ENCODE assay signal across 1 cellular context in genomic region chr13:101626925-101627555, GRCh38.
TF ChIP-seq lines count a peak whose summit lies in the region.

No MANE protein-coding gene starts in this region.

TF ChIP-seq in GM12878, 131 proteins besides CTCF, POLR2A, EP300 and RAD21 (continued from another document):
- TF ChIP-seq SKIL (IDR thresholded peaks at IDR 0.05; ENCODE audit: low read depth, poor library complexity, severe bottlenecking), result peak; percentile 74
- no peak for TF ChIP-seq NKRF (conservative IDR thresholded peaks at IDR 0.05)
- TF ChIP-seq HDGF (IDR thresholded peaks at IDR 0.05), result no peak
- TF ChIP-seq GABPA (IDR thresholded peaks at IDR 0.05; ENCODE audit: low read depth), result peak; percentile 48; the same call in 1 of the 2 replicates
- TF ChIP-seq NR2F1 (conservative IDR thresholded peaks at IDR 0.05), result peak; percentile 53
- TF ChIP-seq CUX1 (IDR thresholded peaks at IDR 0.05; ENCODE audit: insufficient replicate concordance, low read depth, low read length), result no peak
- no peak for TF ChIP-seq KLF5 (IDR thresholded peaks at IDR 0.05; ENCODE audit: partially characterized antibody)
- no peak for TF ChIP-seq NFXL1 (IDR thresholded peaks at IDR 0.05; ENCODE audit: borderline replicate concordance)
- TF ChIP-seq IRF3 (IDR thresholded peaks at IDR 0.05), result no peak
- no peak for TF ChIP-seq PRDM15 (CRISPR knock-in tag; IDR thresholded peaks at IDR 0.05)
- no peak for TF ChIP-seq RBBP5 (conservative IDR thresholded peaks at IDR 0.05)
- no peak for TF ChIP-seq TARDBP (IDR thresholded peaks at IDR 0.05; ENCODE audit: borderline replicate concordance)
- TF ChIP-seq NR2C2 (IDR thresholded peaks at IDR 0.05; ENCODE audit: borderline replicate concordance, control insufficient read depth, insufficient read length, low read depth), result no peak
- TF ChIP-seq ESRRA (IDR thresholded peaks at IDR 0.05; ENCODE audit: low read length), result no peak
- TF ChIP-seq SMAD1 (IDR thresholded peaks at IDR 0.05; ENCODE audit: low read depth, partially characterized antibody), result no peak
- no peak for TF ChIP-seq RELA (IDR thresholded peaks at IDR 0.05; ENCODE audit: borderline replicate concordance, partially characterized antibody)
- no peak for TF ChIP-seq REST (IDR thresholded peaks at IDR 0.05; ENCODE audit: low read depth, low read length)
- peak; percentile 83; the same call in 1 of the 2 replicates for TF ChIP-seq MTA3 (IDR thresholded peaks at IDR 0.05; ENCODE audit: borderline replicate concordance, low read length)
- TF ChIP-seq MLLT1 (IDR thresholded peaks at IDR 0.05), result no peak
- peak; percentile 63; the same call in 1 of the 2 replicates for TF ChIP-seq ZBTB40 (IDR thresholded peaks at IDR 0.05; ENCODE audit: borderline replicate concordance)
- peak; percentile 65; the same call in 1 of the 2 replicates for TF ChIP-seq ZNF24 (IDR thresholded peaks at IDR 0.05)
- TF ChIP-seq POLR2AphosphoS5 (IDR thresholded peaks at IDR 0.05; ENCODE audit: low read length), result no peak
- TF ChIP-seq NBN (IDR thresholded peaks at IDR 0.05), result no peak
- TF ChIP-seq NFYA (IDR thresholded peaks at IDR 0.05; ENCODE audit: borderline replicate concordance, low read depth, low read length), result no peak
